ENCODE assay signal across 20 cellular contexts in genomic region chr21:28904961-28905435, GRCh38.
DNase-seq lines count a peak whose midpoint lies in the region; ATAC-seq and TF ChIP-seq lines count a peak whose summit lies in the region.
"Had no signal": no experiment of that assay in that cellular context is flagged by ENCODE, and none has a peak within 500 bp of the region (broad histone marks: within the 10 kb centered on the region; RNA-seq: fewer than 3 reads in every experiment).

No MANE protein-coding gene starts in this region.

- no peaks in the 10 kb centered on the region for H3K27me3 ChIP-seq in transverse colon
- H3K27me3 ChIP-seq: BLaER1 treated with 17β-estradiol and CSF1 and Interleukin-3, amounts not matched to agents 10 nM and 100 nM; SJCRH30 had no signal

- in situ Hi-C loops in G401 (cut with HindIII; ENCODE audit: low sequenced_read_pairs) (no loop called here), transverse colon (cut with MboI; ENCODE audit: low pct_ligation_motif_present in 1 of 4, low pct_unique_long_range_greater_than_20kb in 1 of 4, low sequenced_read_pairs in 3 of 4) (no loop called here)

- peak; percentile 77 for DNase-seq in G401 (ENCODE audit: low spot score)
- peak; percentile 13 to 27 for DNase-seq in left colon
- DNase-seq in transverse colon = peak; percentile 31
- DNase-seq in DMS153 treated with DMSO at 0.1 percent for 48 hours (lab: John Stamatoyannopoulos, UW; ENCODE audit: unreplicated experiment) = no peak
- DNase-seq: CD8-positive, alpha-beta T cell; DMS79 treated with DMSO at 0.1 percent for 48 hours; GF-D8; HFFc6; NCI-H1105 treated with DMSO at 0.1 percent for 48 hours; NCI-H1694 treated with DMSO at 0.1 percent for 48 hours; NCI-H226; NCI-H524 treated with DMSO at 0.1 percent for 48 hours; PC-9; SJCRH30 had no signal

- H3K36me3 ChIP-seq in transverse colon = no peaks in the 10 kb centered on the region
- H3K36me3 ChIP-seq: BLaER1 treated with 17β-estradiol and CSF1 and Interleukin-3, amounts not matched to agents 10 nM and 100 nM; SJCRH30 had no signal

- H3K27ac ChIP-seq in VCaP = peak overlapping the region; percentile 24
- no peak overlapping the region for H3K27ac ChIP-seq in transverse colon
- H3K27ac ChIP-seq: A549; BLaER1 treated with 17β-estradiol and CSF1 and Interleukin-3, amounts not matched to agents 10 nM and 100 nM; PC-9; SJCRH30 had no signal

- H3K4me1 ChIP-seq in transverse colon = peaks cover 0 to 10% (median 6%) of the 10 kb centered on the region in 4 donors
- H3K4me1 ChIP-seq: A549; BLaER1 treated with 17β-estradiol and CSF1 and Interleukin-3, amounts not matched to agents 10 nM and 100 nM; SJCRH30 had no signal

- no peak overlapping the region for H3K4me3 ChIP-seq in transverse colon
- H3K4me3 ChIP-seq: A549; BLaER1 treated with 17β-estradiol and CSF1 and Interleukin-3, amounts not matched to agents 10 nM and 100 nM; K562; PC-9; SJCRH30 had no signal

- intact Hi-C loops in left colon (cut with DNase I, micrococcal nuclease) = no loop called here
- intact Hi-C loops in transverse colon (cut with DNase I; ENCODE audit: low total_unique reads) = no loop called here

- no peak for TF ChIP-seq POLR2A in transverse colon (IDR thresholded peaks at IDR 0.05)

- TF ChIP-seq CTCF in VCaP (conservative IDR thresholded peaks at IDR 0.05) (no peak), transverse colon (IDR thresholded peaks at IDR 0.05) (no peak)

- TF ChIP-seq EP300 in transverse colon (IDR thresholded peaks at IDR 0.05; ENCODE audit: low read depth) = no peak

- ATAC-seq in left colon = peak; percentile 100
- no peak for ATAC-seq in GM21737 (IDR thresholded peaks at IDR 0.05; ENCODE audit: unreplicated experiment)
- no peak for ATAC-seq in GM19455 (IDR thresholded peaks at IDR 0.05; ENCODE audit: unreplicated experiment)
- ATAC-seq: A549; CD8-positive, alpha-beta T cell; K562 had no signal

- 0 to 19% methylated on average over 1 of the region's 1 CpG for whole genome bisulfite sequencing in transverse colon (ENCODE audit: low coverage in 1 of 2), 2 donors

- H3K9me3 ChIP-seq in transverse colon = no peaks in the 10 kb centered on the region
- H3K9me3 ChIP-seq: A549, SJCRH30 had no signal
